8 cellular contexts compared by ENCODE assay signal in genomic region chr2:65056990-65057375, GRCh38. TPM values are rescaled to one million over a fixed set of nuclear protein-coding genes. Genes with fewer than 3 reads are reported as not detected.
DNase-seq lines count a peak whose midpoint lies in the region; ATAC-seq and TF ChIP-seq lines count a peak whose summit lies in the region.

No MANE protein-coding gene starts in this region.

- no peaks in the 10 kb centered on the region for H3K36me3 Mint-ChIP-seq in naive B cell

- H3K27me3 ChIP-seq in Loucy (ENCODE audit: insufficient read depth, low read length, poor library complexity, severe bottlenecking), result no peaks in the 10 kb centered on the region

- peak overlapping the region; percentile 76 for H3K9ac ChIP-seq in Loucy (ENCODE audit: low read depth, low read length, poor library complexity, severe bottlenecking)

- H3K4me1 Mint-ChIP-seq in naive B cell, result peaks cover 44 to 73% (median 64%) of the 10 kb centered on the region in 3 donors

- H2AFZ ChIP-seq in Loucy (ENCODE audit: low read length), result peak overlapping the region; percentile 77

- peak overlapping the region; percentile 79 for H3K4me3 ChIP-seq in AG10803 (ENCODE audit: low read length)
- peak overlapping the region; percentile 79 for H3K4me3 ChIP-seq in Loucy (ENCODE audit: low read length, poor library complexity, severe bottlenecking)

- peaks cover 62% of the 10 kb centered on the region for H3K4me1 ChIP-seq in Loucy (ENCODE audit: insufficient read depth, low read length, poor library complexity, severe bottlenecking)

- H4K20me1 ChIP-seq in Loucy (ENCODE audit: insufficient read depth, low read length, poor library complexity, severe bottlenecking), result peaks cover 10% of the 10 kb centered on the region

- H3K27ac Mint-ChIP-seq in naive B cell, result peak overlapping the region; percentile 17 to 96 (median 92)

- H3K4me2 ChIP-seq in Loucy (ENCODE audit: low read depth, low read length, poor library complexity, severe bottlenecking), result peak overlapping the region; percentile 98

- ATAC-seq in naive B cell (ENCODE audit: low read depth in 2 of 2), result no peak
- no peak for ATAC-seq in GM19452 (IDR thresholded peaks at IDR 0.05; ENCODE audit: unreplicated experiment)

- in situ Hi-C loops in GM13976 (cut with MboI; ENCODE audit: low sequenced_read_pairs, unreplicated experiment), result no loop called here

- H3K79me2 ChIP-seq in Loucy (ENCODE audit: insufficient read depth, low read length), result peaks cover 55% of the 10 kb centered on the region

- H3K9me3 ChIP-seq in Loucy (ENCODE audit: insufficient read depth, low read depth, low read length), result no peaks in the 10 kb centered on the region

- no peaks in the 10 kb centered on the region for H3K9me2 ChIP-seq in Loucy (replicated peaks; ENCODE audit: low read depth, low read length)

- TF ChIP-seq CTCF in AG10803 (conservative IDR thresholded peaks at IDR 0.05; ENCODE audit: low read length) (no peak), Loucy (conservative IDR thresholded peaks at IDR 0.05; ENCODE audit: low read length) (no peak), GM13976 (IDR thresholded peaks at IDR 0.05; ENCODE audit: borderline replicate concordance, control extremely low read depth, extremely low read depth, insufficient read depth, missing control alignments) (no peak)

- H3K36me3 ChIP-seq in Loucy (ENCODE audit: insufficient read depth, low read length), result no peaks in the 10 kb centered on the region

- DNase-seq in AG10803 (ENCODE audit: low read depth) (no peak), cerebellar cortex (ENCODE audit: low spot score) (peak; percentile 31), naive B cell (no peak), kidney tubule cell (ENCODE audit: low spot score) (no peak), GM13976 (ENCODE audit: low spot score) (no peak), NOMO-1 treated with DMSO at 0.1 percent for 48 hours (lab: John Stamatoyannopoulos, UW; ENCODE audit: unreplicated experiment) (no peak)

- no peaks in the 10 kb centered on the region for H3F3A ChIP-seq in Loucy (ENCODE audit: low read depth)

- peak overlapping the region; percentile 85 to 97 (median 92) for H3K4me3 Mint-ChIP-seq in naive B cell

- no peaks in the 10 kb centered on the region for H3K27me3 Mint-ChIP-seq in naive B cell

- H3K9me3 Mint-ChIP-seq in naive B cell, result no peaks in the 10 kb centered on the region

RNA-seq across cellular contexts. Expression of gene CEP68, which starts 0.8 kb away (rescaled TPM):
- polyA plus RNA-seq in naive B cell (ENCODE audit: low read depth in 6 of 6), result 10 to 100 TPM; 16.6 to 21.0 (median 18.6) TPM
